In the genomic region with DNA sequence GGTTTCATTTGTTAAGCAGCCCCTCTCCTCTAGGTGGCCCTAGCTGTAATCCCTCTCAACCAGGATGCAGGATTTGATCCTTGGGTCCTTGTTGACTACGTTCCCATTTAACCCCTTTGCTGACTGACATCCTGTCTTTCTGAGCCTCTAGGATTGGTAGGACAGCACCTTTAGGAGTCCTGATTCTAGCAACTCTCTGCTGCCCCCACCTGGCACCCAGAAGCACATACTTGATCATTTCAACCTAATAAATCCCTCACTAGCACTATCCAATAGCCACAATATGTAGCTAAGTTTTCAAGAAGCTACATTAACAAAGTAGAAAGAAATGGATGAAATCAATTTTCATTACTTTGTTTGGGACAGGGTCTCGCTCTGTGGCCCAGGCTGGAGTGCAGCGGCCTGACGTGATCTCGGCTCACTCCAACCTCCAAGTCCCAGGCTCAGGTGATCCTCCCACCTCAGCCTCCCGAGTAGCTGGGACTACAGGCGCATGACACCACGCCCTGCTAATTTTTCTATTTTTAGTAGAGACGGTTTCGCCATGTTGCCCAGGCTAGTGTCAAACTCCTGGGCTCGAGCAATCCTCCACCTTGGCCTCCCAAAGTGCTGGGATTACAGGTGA, we compare ENCODE assay signal across 8 cellular contexts. TPM values are rescaled to one million over a fixed set of nuclear protein-coding genes. Genes with fewer than 3 reads are reported as not detected.
DNase-seq lines count a peak whose midpoint lies in the region; TF ChIP-seq lines count a peak whose summit lies in the region.

No MANE protein-coding gene starts in this region.

- H3K4me1 Mint-ChIP-seq in glutamatergic neuron (ENCODE audit: low read depth, unreplicated experiment), result no peaks in the 10 kb centered on the region

- H3K27me3 ChIP-seq in H7 (ENCODE audit: control insufficient read depth, insufficient read depth, low read length), result no peaks in the 10 kb centered on the region

- H3K36me3 ChIP-seq in H7 (replicated peaks; ENCODE audit: control insufficient read depth, insufficient read depth, low read length), result no peaks in the 10 kb centered on the region

- no peak overlapping the region for H3K4me3 ChIP-seq in H7 (ENCODE audit: insufficient read depth, low read depth, low read length)
- no peak overlapping the region for H3K4me3 ChIP-seq in LNCaP clone FGC (ENCODE audit: low read depth, low read length)

- H3K4me3 Mint-ChIP-seq in glutamatergic neuron (ENCODE audit: unreplicated experiment), result no peak overlapping the region

- DNase-seq in GM10266 (ENCODE audit: extremely low spot score) (peak; percentile 59), H7 (peak; percentile 76), LNCaP clone FGC (ENCODE audit: low read depth) (peak; percentile 50), SHP77 treated with DMSO at 0.1 percent for 48 hours (lab: John Stamatoyannopoulos, UW) (peak; percentile 74), glutamatergic neuron (peak; percentile 76), pulmonary artery endothelial cell (ENCODE audit: low read depth, low spot score) (peak; percentile 35), posterior vena cava (ENCODE audit: low spot score) (no peak)
- DNase-seq in activated effector memory CD4-positive, alpha-beta T cell treated with anti-CD3 and anti-CD28 coated beads, Interleukin-2, amount 50 U/mL, for 16 hours, result peak; percentile 79

- H3K9me3 Mint-ChIP-seq in glutamatergic neuron (ENCODE audit: unreplicated experiment), result no peaks in the 10 kb centered on the region

- TF ChIP-seq CTCF in GM10266 (IDR thresholded peaks at IDR 0.05; ENCODE audit: control insufficient read depth, insufficient read depth, low read depth, missing control alignments) (peak; percentile 74), LNCaP clone FGC (IDR thresholded peaks at IDR 0.05; ENCODE audit: control insufficient read depth, extremely low read depth, insufficient read depth) (peak; percentile 84), glutamatergic neuron (IDR thresholded peaks at IDR 0.05; ENCODE audit: partially characterized antibody, unreplicated experiment) (peak; percentile 81)

- no peaks in the 10 kb centered on the region for H3K36me3 Mint-ChIP-seq in glutamatergic neuron (ENCODE audit: unreplicated experiment)

- H3K27me3 Mint-ChIP-seq in glutamatergic neuron (ENCODE audit: unreplicated experiment), result peaks cover 2% of the 10 kb centered on the region

- H3K27ac Mint-ChIP-seq in glutamatergic neuron (ENCODE audit: unreplicated experiment), result no peak overlapping the region

- intact Hi-C loops in posterior vena cava (cut with DNase I), result no loop called here

RNA-seq across cellular contexts. Expression of gene RSL24D1, which starts 28.3 kb away (rescaled TPM):
- total RNA-seq in H7 (2014; rRNA removed; shearing (Covaris generic)), result 106 and 117 TPM in 2 replicates
- 77.4 TPM for total RNA-seq in glutamatergic neuron (ENCODE audit: unreplicated experiment)
- total RNA-seq in pulmonary artery endothelial cell, result 59.7 and 99.4 TPM in 2 replicates
- total RNA-seq in posterior vena cava, result 10 to 100 TPM; 68.9 to 69.9 TPM
